8 cellular contexts compared by ENCODE assay signal in genomic region chr11:67055812-67056211, GRCh38. TPM values are rescaled to one million over a fixed set of nuclear protein-coding genes. Genes with fewer than 3 reads are reported as not detected.
A peak's percentile ranks its signal among the peaks of the same experiment; 100 is the strongest.
DNase-seq lines count a peak whose midpoint lies in the region; ATAC-seq and TF ChIP-seq lines count a peak whose summit lies in the region.

No MANE protein-coding gene starts in this region.

- H3K27ac ChIP-seq in 22Rv1 = peak overlapping the region; percentile 85
- H3K27ac ChIP-seq in breast epithelium = peak overlapping the region; percentile 80 to 82
- no peak overlapping the region for H3K27ac ChIP-seq in mesodermal cell (ENCODE audit: low read depth, low read length, severe bottlenecking)

- H3K4me3 ChIP-seq in breast epithelium (peak overlapping the region; percentile 51 to 77 (median 74)), mesodermal cell (ENCODE audit: extremely low read depth, insufficient read depth, low read length, poor library complexity, severe bottlenecking) (peak overlapping the region; percentile 42)

- no peak for ATAC-seq in HG02884 (IDR thresholded peaks at IDR 0.05; ENCODE audit: unreplicated experiment)
- no peak for ATAC-seq in SK-N-SH treated with all-trans-retinoic acid at 6 μM for 48 hours
- no peak for ATAC-seq in GM19035 (IDR thresholded peaks at IDR 0.05; ENCODE audit: unreplicated experiment)
- ATAC-seq in GM21390 (IDR thresholded peaks at IDR 0.05; ENCODE audit: unreplicated experiment) = no peak

- DNase-seq in HT-29 (ENCODE audit: low spot score) (peak; percentile 63), breast epithelium (ENCODE audit: low spot score in 2 of 2) (peak in 1 of 2 donors; percentile 37)

- H3K36me3 ChIP-seq in breast epithelium (no peaks in the 10 kb centered on the region), mesodermal cell (ENCODE audit: control insufficient read depth, insufficient read depth, low read length) (no peaks in the 10 kb centered on the region)

- H3K27me3 ChIP-seq in breast epithelium = no peaks in the 10 kb centered on the region

- WGBS in mesodermal cell (ENCODE audit: insufficient coverage in 2 of 2), 2 experiments = 50 to 59% methylated on average over 16 to 17 of the region's 17 CpGs

- H3K9me3 ChIP-seq in breast epithelium (no peaks in the 10 kb centered on the region), mesodermal cell (ENCODE audit: control insufficient read depth, low read length) (no peaks in the 10 kb centered on the region)

- no peak for TF ChIP-seq POLR2A in breast epithelium (IDR thresholded peaks at IDR 0.05)

- no peak for TF ChIP-seq CTCF in 22Rv1 (IDR thresholded peaks at IDR 0.05)
- TF ChIP-seq CTCF in breast epithelium (IDR thresholded peaks at IDR 0.05) = no peak

- H3K4me1 ChIP-seq in breast epithelium = peaks cover 0 to 11% of the 10 kb centered on the region in 2 donors
- peaks cover 26% of the 10 kb centered on the region for H3K4me1 ChIP-seq in mesodermal cell (ENCODE audit: control insufficient read depth, insufficient read depth, low read length, poor library complexity, severe bottlenecking)

- intact Hi-C loops in breast epithelium (cut with DNase I; ENCODE audit: low total_unique reads) = no loop called here

TF ChIP-seq in SK-N-SH treated with all-trans-retinoic acid at 6 μM for 48 hours, 23 proteins besides CTCF, POLR2A, EP300 and RAD21:
- TF ChIP-seq TSHZ2 (CRISPR knock-in tag; IDR thresholded peaks at IDR 0.05) (no peak), ZNF8 (CRISPR knock-in tag; IDR thresholded peaks at IDR 0.05) (no peak), ZNF70 (CRISPR knock-in tag; IDR thresholded peaks at IDR 0.05) (no peak), ARNTL (CRISPR knock-in tag; IDR thresholded peaks at IDR 0.05; ENCODE audit: borderline replicate concordance, low read depth) (no peak), PPARA (CRISPR knock-in tag; IDR thresholded peaks at IDR 0.05; ENCODE audit: borderline replicate concordance) (no peak), ZC3H10 (CRISPR knock-in tag; IDR thresholded peaks at IDR 0.05) (no peak), SNAI2 (CRISPR knock-in tag; IDR thresholded peaks at IDR 0.05) (no peak), CREB5 (CRISPR knock-in tag; IDR thresholded peaks at IDR 0.05; ENCODE audit: low read depth) (no peak), CSRNP3 (CRISPR knock-in tag; IDR thresholded peaks at IDR 0.05) (no peak), ZFP3 (CRISPR knock-in tag; IDR thresholded peaks at IDR 0.05) (no peak), TCF4 (CRISPR knock-in tag; IDR thresholded peaks at IDR 0.05; ENCODE audit: borderline replicate concordance) (no peak), RARB (CRISPR knock-in tag; IDR thresholded peaks at IDR 0.05) (no peak)

RNA-seq across cellular contexts. Expression of gene RHOD, which starts 0.8 kb away (rescaled TPM):
- total RNA-seq in HT-29 (2014; rRNA removed; shearing (Covaris generic)) = 54.3 and 62.8 TPM in 2 replicates
- 10 to 100 TPM; 27.2 to 30.5 (median 28.1) TPM for total RNA-seq in breast epithelium
- 7.7 TPM for polyA plus RNA-seq in mesodermal cell (2013, experiment 1 of 2)
- polyA plus RNA-seq in mesodermal cell (2013, experiment 2 of 2) = 7.1 TPM

RNA-seq across cellular contexts. Expression of gene SYT12, which starts 32.9 kb away (rescaled TPM):
- total RNA-seq in HT-29 (2014; rRNA removed; shearing (Covaris generic)) = 0.42 and 1.7 TPM in 2 replicates
- total RNA-seq in breast epithelium = 10 to 100 TPM in 2 of 3 donors, under 1 TPM in 1; 0.16 to 30.3 (median 10.2) TPM
- 0.48 TPM for polyA plus RNA-seq in mesodermal cell (2013, experiment 1 of 2)
- polyA plus RNA-seq in mesodermal cell (2013, experiment 2 of 2) = 0.10 TPM
